Comparison of ENCODE assay signal across 19 cellular contexts in genomic region chrX:27251369-27251768, GRCh38.
"Had no signal": no experiment of that assay in that cellular context is flagged by ENCODE, and none has a peak within 500 bp of the region (broad histone marks: within the 10 kb centered on the region; RNA-seq: fewer than 3 reads in every experiment).

No MANE protein-coding gene starts in this region.

- DNase-seq: activated CD4-positive, alpha-beta memory T cell treated with anti-CD3 and anti-CD28 coated beads for 36 hours; activated CD4-positive, alpha-beta T cell treated with anti-CD3 and anti-CD28 coated beads, Interleukin-2, amount 10 ng/mL, durations not matched to agents 7 days and 5 days; activated CD4-positive, CD25-positive, alpha-beta regulatory T cell; activated CD8-positive, alpha-beta memory T cell treated with anti-CD3 and anti-CD28 coated beads for 24 hours; activated effector memory CD4-positive, alpha-beta T cell treated with anti-CD3 and anti-CD28 coated beads, Interleukin-2, amount 50 U/mL, for 16 hours; activated naive CD4-positive, alpha-beta T cell treated with Interleukin-2 at 50 U/mL for 16 hours; activated T-cell treated with anti-CD3 and anti-CD28 coated beads, Interleukin-2, amount 50 U/mL, for 4 hours; amygdala; Kasumi-1; NCI-H1105 treated with DMSO at 0.1 percent for 48 hours; NCI-H1436 treated with DMSO at 0.1 percent for 48 hours; NCI-H187; NCI-H2081 treated with DMSO at 0.1 percent for 48 hours; NCI-H446 treated with DMSO at 0.1 percent for 48 hours; NCI-H524 treated with DMSO at 0.1 percent for 48 hours; NCI-H774; SIG-M5; T-helper 17 cell; T-helper 9 cell had no signal

- ATAC-seq: activated T-cell treated with anti-CD3 and anti-CD28 coated beads, Interleukin-2, amount 50 U/mL, for 4 hours; T-helper 17 cell had no signal
